In genomic region chr18:44799422-44800421, GRCh38 we compare ENCODE assay signal across 10 cellular contexts.
DNase-seq lines count a peak whose midpoint lies in the region; ATAC-seq and TF ChIP-seq lines count a peak whose summit lies in the region.
"Had no signal": no experiment of that assay in that cellular context is flagged by ENCODE, and none has a peak within 500 bp of the region (broad histone marks: within the 10 kb centered on the region; RNA-seq: fewer than 3 reads in every experiment).

No MANE protein-coding gene starts in this region.

- no peaks in the 10 kb centered on the region for H3K36me3 ChIP-seq in right atrium auricular region
- H3K36me3 ChIP-seq: WERI-Rb-1 had no signal

- H3K36me3 Mint-ChIP-seq in activated T-helper 1 cell treated with anti-CD3 and anti-CD28 coated beads, Interleukin-12 subunit alpha, Interleukin-12 subunit beta, Interleukin-2, Interleukin-4 antibody, amounts not matched to agents 30 ng/mL and 10 ng/mL and 1 ng/mL, durations not matched to agents 14 hours and 24 hours and 36 hours (ENCODE audit: low read depth), result peaks cover 48% of the 10 kb centered on the region

- DNase-seq in stimulated activated CD4-positive, alpha-beta T cell treated with anti-CD3 and anti-CD28 coated beads, Interleukin-1b, Interleukin-23, amount 100 ng/mL, for 48 hours, result peak; percentile 11
- DNase-seq in stimulated activated CD4-positive, alpha-beta T cell treated with anti-CD3 and anti-CD28 coated beads, Interleukin-4, amount 100 ng/mL, for 4 hours, result no peak
- no peak for DNase-seq in activated T-helper 1 cell treated with anti-CD3 and anti-CD28 coated beads, Interleukin-12 subunit alpha, Interleukin-12 subunit beta, Interleukin-2, Interleukin-4 antibody, amounts not matched to agents 30 ng/mL and 10 ng/mL and 1 ng/mL, durations not matched to agents 14 hours and 24 hours and 36 hours (ENCODE audit: low spot score)
- no peak for DNase-seq in COR-L47 (lab: John Stamatoyannopoulos, UW)
- no peak for DNase-seq in activated gamma-delta T cell (lab: John Stamatoyannopoulos, UW)
- no peak for DNase-seq in right atrium auricular region (ENCODE audit: low spot score)
- DNase-seq in NCI-H2107 (lab: John Stamatoyannopoulos, UW), result no peak
- DNase-seq: AML-193, WERI-Rb-1 had no signal

- H3K4me1 ChIP-seq in right atrium auricular region, result peaks cover 0 to 24% of the 10 kb centered on the region in 2 donors

- peak overlapping the region; percentile 88 for H3K27ac Mint-ChIP-seq in activated T-helper 1 cell treated with anti-CD3 and anti-CD28 coated beads, Interleukin-12 subunit alpha, Interleukin-12 subunit beta, Interleukin-2, Interleukin-4 antibody, amounts not matched to agents 30 ng/mL and 10 ng/mL and 1 ng/mL, durations not matched to agents 14 hours and 24 hours and 36 hours

- no peaks in the 10 kb centered on the region for H3K9me3 ChIP-seq in right atrium auricular region

- no peak overlapping the region for H3K4me3 ChIP-seq in right atrium auricular region

- ATAC-seq in HG03097 (IDR thresholded peaks at IDR 0.05; ENCODE audit: low FRiP score, unreplicated experiment), result peak; percentile 86

- H3K27me3 Mint-ChIP-seq in activated T-helper 1 cell treated with anti-CD3 and anti-CD28 coated beads, Interleukin-12 subunit alpha, Interleukin-12 subunit beta, Interleukin-2, Interleukin-4 antibody, amounts not matched to agents 30 ng/mL and 10 ng/mL and 1 ng/mL, durations not matched to agents 14 hours and 24 hours and 36 hours (ENCODE audit: insufficient read depth), result peaks cover 7% of the 10 kb centered on the region

- no peak overlapping the region for H3K27ac ChIP-seq in right atrium auricular region
- H3K27ac ChIP-seq: WERI-Rb-1 had no signal

- no peak for TF ChIP-seq CTCF in right atrium auricular region (IDR thresholded peaks at IDR 0.05)

- peak overlapping the region; percentile 29 for H3K4me3 Mint-ChIP-seq in activated T-helper 1 cell treated with anti-CD3 and anti-CD28 coated beads, Interleukin-12 subunit alpha, Interleukin-12 subunit beta, Interleukin-2, Interleukin-4 antibody, amounts not matched to agents 30 ng/mL and 10 ng/mL and 1 ng/mL, durations not matched to agents 14 hours and 24 hours and 36 hours

- H3K27me3 ChIP-seq in right atrium auricular region, result no peaks in the 10 kb centered on the region

- H3K4me1 Mint-ChIP-seq in activated T-helper 1 cell treated with anti-CD3 and anti-CD28 coated beads, Interleukin-12 subunit alpha, Interleukin-12 subunit beta, Interleukin-2, Interleukin-4 antibody, amounts not matched to agents 30 ng/mL and 10 ng/mL and 1 ng/mL, durations not matched to agents 14 hours and 24 hours and 36 hours (ENCODE audit: low read depth), result peaks cover 93% of the 10 kb centered on the region

- peaks cover 16% of the 10 kb centered on the region for H3K9me3 Mint-ChIP-seq in activated T-helper 1 cell treated with anti-CD3 and anti-CD28 coated beads, Interleukin-12 subunit alpha, Interleukin-12 subunit beta, Interleukin-2, Interleukin-4 antibody, amounts not matched to agents 30 ng/mL and 10 ng/mL and 1 ng/mL, durations not matched to agents 14 hours and 24 hours and 36 hours

- intact Hi-C loops in activated T-helper 1 cell treated with anti-CD3 and anti-CD28 coated beads, Interleukin-12 subunit alpha, Interleukin-12 subunit beta, Interleukin-2, Interleukin-4 antibody, amounts not matched to agents 30 ng/mL and 10 ng/mL and 1 ng/mL, durations not matched to agents 14 hours and 24 hours and 36 hours (cut with micrococcal nuclease), result loop anchor here (1.0 to 2.0 kb wide), 4 partner anchors 19 to 75 kb away; no protein-coding TSS in a partner anchor
